ENCODE assay signal across 22 cellular contexts in genomic region chr3:190519886-190520285, GRCh38.
"Had no signal": no experiment of that assay in that cellular context is flagged by ENCODE, and none has a peak within 500 bp of the region (broad histone marks: within the 10 kb centered on the region; RNA-seq: fewer than 3 reads in every experiment).

No MANE protein-coding gene starts in this region.

- DNase-seq: activated B cell treated with CpG ODN at 0.5 μM for 24 hours; activated CD4-positive, alpha-beta T cell treated with anti-CD3 and anti-CD28 coated beads for 36 hours; activated CD4-positive, alpha-beta T cell treated with anti-CD3 and anti-CD28 coated beads, Interleukin-2, amount 50 U/mL, for 4 hours; activated CD8-positive, alpha-beta memory T cell treated with anti-CD3 and anti-CD28 coated beads, Interleukin-2, amount 50 U/mL, for 48 hours; activated effector memory CD4-positive, alpha-beta T cell treated with Interleukin-2 at 50 U/mL for 16 hours; activated naive CD4-positive, alpha-beta T cell treated with anti-CD3 and anti-CD28 coated beads, Interleukin-2, amount 10 ng/mL, durations not matched to agents 7 days and 5 days; activated T-cell treated with anti-CD3 and anti-CD28 coated beads, Interleukin-2, amount 50 U/mL, for 4 hours; amygdala; cerebellar nuclear complex; head of caudate nucleus; hypothalamus; left ventricle myocardium inferior; naive thymus-derived CD8-positive, alpha-beta T cell; small intestine; stimulated activated CD4-positive, alpha-beta T cell treated with anti-CD3 and anti-CD28 coated beads, Interleukin-2, amount 100 ng/mL, for 48 hours; stimulated activated CD8-positive, alpha-beta memory T cell treated with anti-CD3 and anti-CD28 coated beads, Interleukin-4, amount 100 ng/mL, for 48 hours; stimulated activated naive CD4-positive, alpha-beta T cell; T-helper 17 cell had no signal

- H3K27ac ChIP-seq: coronary artery, gastroesophageal sphincter, left ventricle myocardium inferior, neural progenitor cell had no signal

- H3K9me3 ChIP-seq: gastroesophageal sphincter, left ventricle myocardium inferior had no signal

- H3K4me1 ChIP-seq: neural progenitor cell had no signal

- H3K4me3 ChIP-seq: coronary artery, gastroesophageal sphincter, left ventricle myocardium inferior, neural progenitor cell had no signal

- H3K27me3 ChIP-seq: gastroesophageal sphincter had no signal

- H3K36me3 ChIP-seq: gastroesophageal sphincter, left ventricle myocardium inferior, neural progenitor cell had no signal

- ATAC-seq: activated CD4-positive, alpha-beta T cell treated with anti-CD3 and anti-CD28 coated beads for 36 hours; activated T-cell treated with anti-CD3 and anti-CD28 coated beads, Interleukin-2, amount 50 U/mL, for 4 hours; gastroesophageal sphincter; naive thymus-derived CD8-positive, alpha-beta T cell; sciatic nerve; T-helper 17 cell had no signal
